Comparison of ENCODE assay signal across 10 cellular contexts in genomic region chr10:46229144-46229563, GRCh38. TPM values are rescaled to one million over a fixed set of nuclear protein-coding genes. Genes with fewer than 3 reads are reported as not detected.
DNase-seq lines count a peak whose midpoint lies in the region; ATAC-seq and TF ChIP-seq lines count a peak whose summit lies in the region.
"Had no signal": no experiment of that assay in that cellular context is flagged by ENCODE, and none has a peak within 500 bp of the region (broad histone marks: within the 10 kb centered on the region; RNA-seq: fewer than 3 reads in every experiment).

No MANE protein-coding gene starts in this region.

- no peak overlapping the region for H3K4me3 Mint-ChIP-seq in CD4-positive, CD25-positive, alpha-beta regulatory T cell
- H3K4me3 Mint-ChIP-seq: stimulated activated naive B cell treated with anti-CD40 and anti-IgM and Interleukin-4, amounts not matched to agents 10 μg/mL and 1 μg/mL and 100 μg/mL, for 72 hours had no signal

- CTCF ChIA-PET in HEK293T (lab: Yijun Ruan, JAX): interaction anchor here (0.6 to 0.9 kb wide), 3 partner anchors 9 to 22 kb away, joined by 4 to 5 read pairs (median 4); no protein-coding TSS in a partner anchor

- intact Hi-C loops in left cardiac atrium (cut with DNase I): loop anchor here in 1 of 2 donors (5.0 kb wide), 1 partner anchor 98 kb away; no protein-coding TSS in a partner anchor
- intact Hi-C loops in tibial artery (cut with DNase I; ENCODE audit: low total_unique reads): loop anchor here (10.0 kb wide), 1 partner anchor 96 kb away; no protein-coding TSS in a partner anchor

- POLR2A ChIA-PET in HEK293T (lab: Yijun Ruan, JAX): no interaction called here

- no peak overlapping the region for H3K27ac ChIP-seq in CD4-positive, CD25-positive, alpha-beta regulatory T cell (ENCODE audit: insufficient read depth, low read length, poor library complexity, severe bottlenecking)
- H3K27ac ChIP-seq in tibial artery: no peak overlapping the region

- H3K36me3 Mint-ChIP-seq in CD4-positive, CD25-positive, alpha-beta regulatory T cell: peaks cover 59% of the 10 kb centered on the region

- no peaks in the 10 kb centered on the region for H3K27me3 Mint-ChIP-seq in CD4-positive, CD25-positive, alpha-beta regulatory T cell
- H3K27me3 Mint-ChIP-seq: stimulated activated naive B cell treated with anti-CD40 and anti-IgM and Interleukin-4, amounts not matched to agents 10 μg/mL and 1 μg/mL and 100 μg/mL, for 72 hours had no signal

- peaks cover 0 to 4% (median 0%) of the 10 kb centered on the region in 7 donors for H3K9me3 Mint-ChIP-seq in CD4-positive, CD25-positive, alpha-beta regulatory T cell

- ATAC-seq in CD4-positive, CD25-positive, alpha-beta regulatory T cell (ENCODE audit: low read depth in 2 of 2): no peak
- ATAC-seq in left cardiac atrium (peak in 1 of 2 donors; percentile 22), HG03095 (IDR thresholded peaks at IDR 0.05; ENCODE audit: unreplicated experiment) (no peak)

- no peak overlapping the region for H3K4me3 ChIP-seq in CD4-positive, CD25-positive, alpha-beta regulatory T cell (ENCODE audit: low read depth, low read length)
- no peak overlapping the region for H3K4me3 ChIP-seq in WI38 (ENCODE audit: low read depth, low read length)
- no peak overlapping the region for H3K4me3 ChIP-seq in tibial artery

- peak overlapping the region in 1 of 3 donors; percentile 33 for H3K27ac Mint-ChIP-seq in CD4-positive, CD25-positive, alpha-beta regulatory T cell

- TF ChIP-seq CTCF in WI38 (IDR thresholded peaks at IDR 0.05; ENCODE audit: low read depth, low read length) (peak; percentile 90), tibial artery (IDR thresholded peaks at IDR 0.05) (peak; percentile 25 to 32)

- DNase-seq in CD4-positive, CD25-positive, alpha-beta regulatory T cell: peak in 2 of 3 donors; percentile 11 to 16
- DNase-seq in HEK293T (ENCODE audit: extremely low spot score) (peak; percentile 68), left cardiac atrium (peak; percentile 6), tibial artery (peak in 1 of 2 donors; percentile 49), globus pallidus (ENCODE audit: low spot score) (no peak)
- no peak for DNase-seq in stimulated activated naive CD4-positive, alpha-beta T cell treated with Interleukin-2 at 50 U/mL for 16 hours (lab: John Stamatoyannopoulos, UW)

- peaks cover 8 to 37% (median 20%) of the 10 kb centered on the region in 4 donors for H3K4me1 Mint-ChIP-seq in CD4-positive, CD25-positive, alpha-beta regulatory T cell

- no peaks in the 10 kb centered on the region for H3K27me3 ChIP-seq in CD4-positive, CD25-positive, alpha-beta regulatory T cell (ENCODE audit: control insufficient read depth, insufficient read depth, low read length)
- H3K27me3 ChIP-seq in tibial artery: no peaks in the 10 kb centered on the region

- H3K9me3 ChIP-seq in CD4-positive, CD25-positive, alpha-beta regulatory T cell (ENCODE audit: control insufficient read depth in 2 of 2, low read length in 2 of 2): peaks cover 0 to 5% of the 10 kb centered on the region in 2 experiments
- no peaks in the 10 kb centered on the region for H3K9me3 ChIP-seq in tibial artery

- H3K36me3 ChIP-seq in CD4-positive, CD25-positive, alpha-beta regulatory T cell (ENCODE audit: control insufficient read depth, insufficient read depth, low read length): peaks cover 70% of the 10 kb centered on the region
- no peaks in the 10 kb centered on the region for H3K36me3 ChIP-seq in tibial artery

- no peaks in the 10 kb centered on the region for H3K4me1 ChIP-seq in CD4-positive, CD25-positive, alpha-beta regulatory T cell (ENCODE audit: control insufficient read depth, insufficient read depth, low read length, poor library complexity, severe bottlenecking)
- H3K4me1 ChIP-seq in tibial artery: no peaks in the 10 kb centered on the region

TF ChIP-seq in HEK293T, 16 proteins besides CTCF, POLR2A, EP300 and RAD21:
- TF ChIP-seq ZNF384 (IDR thresholded peaks at IDR 0.05) (no peak), FOXK2 (IDR thresholded peaks at IDR 0.05) (no peak), NFRKB (IDR thresholded peaks at IDR 0.05) (no peak), SUZ12 (IDR thresholded peaks at IDR 0.05) (no peak), HDGF (IDR thresholded peaks at IDR 0.05; ENCODE audit: borderline replicate concordance) (no peak), SP1 (IDR thresholded peaks at IDR 0.05) (no peak), ELF4 (IDR thresholded peaks at IDR 0.05) (no peak), CTBP1 (IDR thresholded peaks at IDR 0.05; ENCODE audit: borderline replicate concordance) (no peak), FOXA1 (IDR thresholded peaks at IDR 0.05) (no peak)

RNA-seq across cellular contexts. Expression of gene ANTXRL, which starts 57.6 kb away (rescaled TPM):
- not detected for total RNA-seq in CD4-positive, CD25-positive, alpha-beta regulatory T cell
- under 1 TPM in 1 of 4 donors, not detected in 3; 0.72 TPM for polyA plus RNA-seq in CD4-positive, CD25-positive, alpha-beta regulatory T cell
- not detected for total RNA-seq in left cardiac atrium
- total RNA-seq: NCI-H460 had no signal

Comparison
In these comparisons a context has a peak if more than half of its experiments do, and no peak if none do; other contexts are left out.
1. DNase-seq: peak in CD4-positive, CD25-positive, alpha-beta regulatory T cell (2 of 3), HEK293T (single experiment) and left cardiac atrium (single experiment); none in globus pallidus (single experiment) and stimulated activated naive CD4-positive, alpha-beta T cell treated with Interleukin-2 at 50 U/mL for 16 hours (single experiment).